Comparison of ENCODE assay signal across 20 cellular contexts in the genomic region with DNA sequence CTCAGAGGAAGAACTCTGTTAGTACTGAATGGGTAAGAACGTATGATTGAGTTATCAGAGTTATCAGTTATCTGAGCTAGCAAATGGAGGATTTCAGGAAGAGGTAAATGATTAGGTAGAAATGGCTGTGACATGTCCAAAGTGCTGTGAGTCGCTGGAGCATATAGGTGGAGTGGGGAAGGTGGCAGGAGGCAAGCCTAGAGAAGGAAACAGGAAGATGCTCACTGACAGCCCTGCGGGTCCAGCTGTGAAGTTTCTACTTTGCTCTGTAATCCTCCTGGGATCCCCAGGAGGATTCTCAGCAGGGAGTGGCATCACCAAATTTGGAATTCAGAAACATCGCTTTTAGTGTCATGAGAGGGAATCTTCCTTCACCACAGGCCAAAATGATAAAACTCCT.
"Had no signal": no experiment of that assay in that cellular context is flagged by ENCODE, and none has a peak within 500 bp of the region (broad histone marks: within the 10 kb centered on the region; RNA-seq: fewer than 3 reads in every experiment).

No MANE protein-coding gene starts in this region.

- H3K27me3 ChIP-seq: dorsolateral prefrontal cortex, esophagus squamous epithelium, neutrophil, stomach, transverse colon had no signal

- H3K4me1 ChIP-seq: stomach, transverse colon had no signal

- H3K27ac ChIP-seq: dorsolateral prefrontal cortex, epithelial cell of prostate, esophagus squamous epithelium, neutrophil, stomach, thoracic aorta, transverse colon had no signal

- H3K9me3 ChIP-seq: esophagus squamous epithelium, neutrophil, stomach, thoracic aorta, transverse colon had no signal

- DNase-seq: cortex of kidney; dorsolateral prefrontal cortex; effector CD8-positive, alpha-beta T cell; esophagus squamous epithelium; foreskin fibroblast; immature natural killer cell; kidney; left colon; naive thymus-derived CD4-positive, alpha-beta T cell; nephron progenitor cell; right cardiac atrium; small intestine; stimulated activated CD4-positive, alpha-beta T cell treated with anti-CD3 and anti-CD28 coated beads, Interleukin-12 subunit alpha, Interleukin-12 subunit beta, amount 100 ng/mL, for 4 hours; stimulated activated naive CD4-positive, alpha-beta T cell; stomach; substantia nigra; transverse colon had no signal

- H3K4me3 ChIP-seq: dorsolateral prefrontal cortex, esophagus squamous epithelium, stomach, thoracic aorta, transverse colon had no signal

- H3K36me3 ChIP-seq: esophagus squamous epithelium, neutrophil, stomach, thoracic aorta, transverse colon had no signal
